In the genomic region with DNA sequence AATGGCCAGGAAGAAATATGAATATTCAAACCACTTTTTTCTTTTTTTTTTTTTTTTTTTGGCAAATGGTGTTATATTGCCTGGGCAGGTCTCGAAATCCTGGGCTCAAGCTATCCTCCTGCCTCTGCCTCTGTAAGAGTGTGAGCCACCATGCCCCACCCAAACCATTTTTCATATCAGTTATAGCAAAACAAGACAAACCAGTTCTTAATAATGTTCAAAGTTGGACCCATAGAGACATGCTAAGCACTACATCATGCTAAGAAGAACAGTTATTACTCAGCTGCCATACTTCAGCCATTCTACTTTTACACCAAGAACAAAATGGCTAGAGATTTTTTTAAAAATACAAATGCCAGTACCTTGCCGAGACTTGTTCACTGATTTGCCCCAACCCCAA, we compare ENCODE assay signal across 1 cellular context.
TF ChIP-seq lines count a peak whose summit lies in the region.

No MANE protein-coding gene starts in this region.

TF ChIP-seq in HepG2, 621 proteins besides CTCF, POLR2A, EP300 and RAD21:
- TF ChIP-seq CBX2 (IDR thresholded peaks at IDR 0.05; ENCODE audit: low read depth, low read length) (no peak), CBX2 (CRISPR knock-in tag; IDR thresholded peaks at IDR 0.05; ENCODE audit: low read depth) (no peak), TBX3 (IDR thresholded peaks at IDR 0.05; ENCODE audit: borderline replicate concordance) (no peak), PRMT3 (CRISPR knock-in tag; IDR thresholded peaks at IDR 0.05; ENCODE audit: borderline replicate concordance, low read depth) (no peak), ZNF816 (CRISPR knock-in tag; IDR thresholded peaks at IDR 0.05; ENCODE audit: borderline replicate concordance) (no peak), ZNF607 (CRISPR knock-in tag; IDR thresholded peaks at IDR 0.05; ENCODE audit: borderline replicate concordance) (no peak), SP1 (IDR thresholded peaks at IDR 0.05) (no peak), SP1 (CRISPR knock-in tag; IDR thresholded peaks at IDR 0.05) (no peak), POLR2G (IDR thresholded peaks at IDR 0.05; ENCODE audit: low read depth, low read length) (no peak), NFE2L1 (CRISPR knock-in tag; IDR thresholded peaks at IDR 0.05; ENCODE audit: borderline replicate concordance) (no peak), TAF1 (CRISPR knock-in tag; IDR thresholded peaks at IDR 0.05) (no peak), REXO4 (CRISPR knock-in tag; IDR thresholded peaks at IDR 0.05; ENCODE audit: borderline replicate concordance) (no peak), ZMYM2 (CRISPR knock-in tag; IDR thresholded peaks at IDR 0.05) (no peak)
- TF ChIP-seq, protein P1, sequence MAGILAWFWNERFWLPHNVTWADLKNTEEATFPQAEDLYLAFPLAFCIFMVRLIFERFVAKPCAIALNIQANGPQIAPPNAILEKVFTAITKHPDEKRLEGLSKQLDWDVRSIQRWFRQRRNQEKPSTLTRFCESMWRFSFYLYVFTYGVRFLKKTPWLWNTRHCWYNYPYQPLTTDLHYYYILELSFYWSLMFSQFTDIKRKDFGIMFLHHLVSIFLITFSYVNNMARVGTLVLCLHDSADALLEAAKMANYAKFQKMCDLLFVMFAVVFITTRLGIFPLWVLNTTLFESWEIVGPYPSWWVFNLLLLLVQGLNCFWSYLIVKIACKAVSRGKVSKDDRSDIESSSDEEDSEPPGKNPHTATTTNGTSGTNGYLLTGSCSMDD (CRISPR knock-in tag; IDR thresholded peaks at IDR 0.05): no peak
- TF ChIP-seq, protein P2, sequence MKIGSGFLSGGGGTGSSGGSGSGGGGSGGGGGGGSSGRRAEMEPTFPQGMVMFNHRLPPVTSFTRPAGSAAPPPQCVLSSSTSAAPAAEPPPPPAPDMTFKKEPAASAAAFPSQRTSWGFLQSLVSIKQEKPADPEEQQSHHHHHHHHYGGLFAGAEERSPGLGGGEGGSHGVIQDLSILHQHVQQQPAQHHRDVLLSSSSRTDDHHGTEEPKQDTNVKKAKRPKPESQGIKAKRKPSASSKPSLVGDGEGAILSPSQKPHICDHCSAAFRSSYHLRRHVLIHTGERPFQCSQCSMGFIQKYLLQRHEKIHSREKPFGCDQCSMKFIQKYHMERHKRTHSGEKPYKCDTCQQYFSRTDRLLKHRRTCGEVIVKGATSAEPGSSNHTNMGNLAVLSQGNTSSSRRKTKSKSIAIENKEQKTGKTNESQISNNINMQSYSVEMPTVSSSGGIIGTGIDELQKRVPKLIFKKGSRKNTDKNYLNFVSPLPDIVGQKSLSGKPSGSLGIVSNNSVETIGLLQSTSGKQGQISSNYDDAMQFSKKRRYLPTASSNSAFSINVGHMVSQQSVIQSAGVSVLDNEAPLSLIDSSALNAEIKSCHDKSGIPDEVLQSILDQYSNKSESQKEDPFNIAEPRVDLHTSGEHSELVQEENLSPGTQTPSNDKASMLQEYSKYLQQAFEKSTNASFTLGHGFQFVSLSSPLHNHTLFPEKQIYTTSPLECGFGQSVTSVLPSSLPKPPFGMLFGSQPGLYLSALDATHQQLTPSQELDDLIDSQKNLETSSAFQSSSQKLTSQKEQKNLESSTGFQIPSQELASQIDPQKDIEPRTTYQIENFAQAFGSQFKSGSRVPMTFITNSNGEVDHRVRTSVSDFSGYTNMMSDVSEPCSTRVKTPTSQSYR (CRISPR knock-in tag; IDR thresholded peaks at IDR 0.05; ENCODE audit: borderline replicate concordance): no peak
- TF ChIP-seq, protein P3, sequence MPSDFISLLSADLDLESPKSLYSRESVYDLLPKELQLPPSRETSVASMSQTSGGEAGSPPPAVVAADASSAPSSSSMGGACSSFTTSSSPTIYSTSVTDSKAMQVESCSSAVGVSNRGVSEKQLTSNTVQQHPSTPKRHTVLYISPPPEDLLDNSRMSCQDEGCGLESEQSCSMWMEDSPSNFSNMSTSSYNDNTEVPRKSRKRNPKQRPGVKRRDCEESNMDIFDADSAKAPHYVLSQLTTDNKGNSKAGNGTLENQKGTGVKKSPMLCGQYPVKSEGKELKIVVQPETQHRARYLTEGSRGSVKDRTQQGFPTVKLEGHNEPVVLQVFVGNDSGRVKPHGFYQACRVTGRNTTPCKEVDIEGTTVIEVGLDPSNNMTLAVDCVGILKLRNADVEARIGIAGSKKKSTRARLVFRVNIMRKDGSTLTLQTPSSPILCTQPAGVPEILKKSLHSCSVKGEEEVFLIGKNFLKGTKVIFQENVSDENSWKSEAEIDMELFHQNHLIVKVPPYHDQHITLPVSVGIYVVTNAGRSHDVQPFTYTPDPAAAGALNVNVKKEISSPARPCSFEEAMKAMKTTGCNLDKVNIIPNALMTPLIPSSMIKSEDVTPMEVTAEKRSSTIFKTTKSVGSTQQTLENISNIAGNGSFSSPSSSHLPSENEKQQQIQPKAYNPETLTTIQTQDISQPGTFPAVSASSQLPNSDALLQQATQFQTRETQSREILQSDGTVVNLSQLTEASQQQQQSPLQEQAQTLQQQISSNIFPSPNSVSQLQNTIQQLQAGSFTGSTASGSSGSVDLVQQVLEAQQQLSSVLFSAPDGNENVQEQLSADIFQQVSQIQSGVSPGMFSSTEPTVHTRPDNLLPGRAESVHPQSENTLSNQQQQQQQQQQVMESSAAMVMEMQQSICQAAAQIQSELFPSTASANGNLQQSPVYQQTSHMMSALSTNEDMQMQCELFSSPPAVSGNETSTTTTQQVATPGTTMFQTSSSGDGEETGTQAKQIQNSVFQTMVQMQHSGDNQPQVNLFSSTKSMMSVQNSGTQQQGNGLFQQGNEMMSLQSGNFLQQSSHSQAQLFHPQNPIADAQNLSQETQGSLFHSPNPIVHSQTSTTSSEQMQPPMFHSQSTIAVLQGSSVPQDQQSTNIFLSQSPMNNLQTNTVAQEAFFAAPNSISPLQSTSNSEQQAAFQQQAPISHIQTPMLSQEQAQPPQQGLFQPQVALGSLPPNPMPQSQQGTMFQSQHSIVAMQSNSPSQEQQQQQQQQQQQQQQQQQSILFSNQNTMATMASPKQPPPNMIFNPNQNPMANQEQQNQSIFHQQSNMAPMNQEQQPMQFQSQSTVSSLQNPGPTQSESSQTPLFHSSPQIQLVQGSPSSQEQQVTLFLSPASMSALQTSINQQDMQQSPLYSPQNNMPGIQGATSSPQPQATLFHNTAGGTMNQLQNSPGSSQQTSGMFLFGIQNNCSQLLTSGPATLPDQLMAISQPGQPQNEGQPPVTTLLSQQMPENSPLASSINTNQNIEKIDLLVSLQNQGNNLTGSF (CRISPR knock-in tag; IDR thresholded peaks at IDR 0.05): no peak
- TF ChIP-seq, protein P4, sequence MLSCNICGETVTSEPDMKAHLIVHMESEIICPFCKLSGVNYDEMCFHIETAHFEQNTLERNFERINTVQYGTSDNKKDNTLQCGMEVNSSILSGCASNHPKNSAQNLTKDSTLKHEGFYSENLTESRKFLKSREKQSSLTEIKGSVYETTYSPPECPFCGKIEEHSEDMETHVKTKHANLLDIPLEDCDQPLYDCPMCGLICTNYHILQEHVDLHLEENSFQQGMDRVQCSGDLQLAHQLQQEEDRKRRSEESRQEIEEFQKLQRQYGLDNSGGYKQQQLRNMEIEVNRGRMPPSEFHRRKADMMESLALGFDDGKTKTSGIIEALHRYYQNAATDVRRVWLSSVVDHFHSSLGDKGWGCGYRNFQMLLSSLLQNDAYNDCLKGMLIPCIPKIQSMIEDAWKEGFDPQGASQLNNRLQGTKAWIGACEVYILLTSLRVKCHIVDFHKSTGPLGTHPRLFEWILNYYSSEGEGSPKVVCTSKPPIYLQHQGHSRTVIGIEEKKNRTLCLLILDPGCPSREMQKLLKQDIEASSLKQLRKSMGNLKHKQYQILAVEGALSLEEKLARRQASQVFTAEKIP (CRISPR knock-in tag; IDR thresholded peaks at IDR 0.05; ENCODE audit: borderline replicate concordance): no peak
TF ChIP-seq in HepG2: peak in this region for 0.
